ENCODE assay signal across 14 cellular contexts in the genomic region with DNA sequence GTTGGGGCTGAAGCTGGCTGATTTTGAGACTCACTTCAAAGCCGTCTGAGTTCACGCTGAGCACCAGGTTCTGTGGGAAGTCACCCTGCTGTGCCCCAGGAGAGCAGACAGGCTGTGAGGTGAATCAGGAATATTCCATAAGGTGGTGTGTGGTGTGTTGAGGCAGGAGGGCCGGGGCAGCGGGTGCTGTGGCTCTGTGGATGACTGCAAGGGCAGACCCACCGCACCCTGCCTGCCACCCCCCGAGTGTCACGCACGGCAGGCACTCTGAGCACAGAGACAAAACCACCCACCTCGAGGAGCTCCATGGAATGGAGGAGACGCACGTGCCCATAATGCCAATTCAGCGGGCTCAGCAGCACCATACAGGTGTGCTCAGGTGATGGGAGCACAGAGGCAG.
DNase-seq lines count a peak whose midpoint lies in the region; FAIRE-seq and TF ChIP-seq lines count a peak whose summit lies in the region.
"Had no signal": no experiment of that assay in that cellular context is flagged by ENCODE, and none has a peak within 500 bp of the region (broad histone marks: within the 10 kb centered on the region; RNA-seq: fewer than 3 reads in every experiment).

No MANE protein-coding gene starts in this region.

- peak overlapping the region in 1 of 2 experiments; percentile 55 for H3K14ac ChIP-seq in mesenchymal stem cell (ENCODE audit: low read length in 2 of 2)

- H3K27ac Mint-ChIP-seq in osteocyte (ENCODE audit: unreplicated experiment) = peak overlapping the region; percentile 55
- H3K27ac Mint-ChIP-seq: CD4-positive, CD25-positive, alpha-beta regulatory T cell had no signal

- no peak overlapping the region for H2BK5ac ChIP-seq in mesenchymal stem cell (ENCODE audit: low read depth, low read length, poor library complexity, severe bottlenecking)

- POLR2A ChIA-PET in HEK293 (lab: Yijun Ruan, JAX) = no interaction called here

- no peak overlapping the region for H3K4ac ChIP-seq in mesenchymal stem cell (ENCODE audit: low read depth in 1 of 2, low read length in 2 of 2)

- H3K4me3 ChIP-seq in HEK293 (ENCODE audit: low read depth, low read length) = no peak overlapping the region
- H3K4me3 ChIP-seq in bronchial epithelial cell (ENCODE audit: low read depth, low read length) = no peak overlapping the region
- H3K4me3 ChIP-seq in mesenchymal stem cell (ENCODE audit: insufficient read depth in 1 of 2, low read depth in 1 of 2, low read length in 2 of 2) = no peak overlapping the region
- H3K4me3 ChIP-seq: BLaER1 treated with 17β-estradiol and CSF1 and Interleukin-3, amounts not matched to agents 10 nM and 100 nM had no signal

- no peak overlapping the region for H3K23ac ChIP-seq in mesenchymal stem cell (ENCODE audit: low read length in 2 of 2)

- 93% methylated on average over 12 of the region's 12 CpGs for WGBS in mesenchymal stem cell

- no peak overlapping the region for H3K4me3 Mint-ChIP-seq in osteocyte (ENCODE audit: unreplicated experiment)
- H3K4me3 Mint-ChIP-seq: CD4-positive, CD25-positive, alpha-beta regulatory T cell had no signal

- no peak overlapping the region for H3K18ac ChIP-seq in mesenchymal stem cell (ENCODE audit: low read depth in 1 of 2, low read length in 2 of 2)

- no peak overlapping the region for H2AFZ ChIP-seq in mesenchymal stem cell (ENCODE audit: low read depth, low read length)

- peaks cover 4% of the 10 kb centered on the region for H3K9me3 Mint-ChIP-seq in osteocyte (ENCODE audit: unreplicated experiment)

- no peak overlapping the region for H2BK120ac ChIP-seq in mesenchymal stem cell (ENCODE audit: low read depth, low read length)

- no peak overlapping the region for H3K4me2 ChIP-seq in mesenchymal stem cell (ENCODE audit: low read length, poor library complexity, severe bottlenecking)
- H3K4me2 ChIP-seq: BLaER1 treated with 17β-estradiol and CSF1 and Interleukin-3, amounts not matched to agents 10 nM and 100 nM had no signal

- H3K79me1 ChIP-seq in mesenchymal stem cell (replicated peaks; ENCODE audit: low read length, poor library complexity, severe bottlenecking) = peaks cover 16% of the 10 kb centered on the region

- no peak overlapping the region for H4K8ac ChIP-seq in mesenchymal stem cell (ENCODE audit: low read length)

- H2AK5ac ChIP-seq in mesenchymal stem cell (ENCODE audit: low read length, severe bottlenecking) = peak overlapping the region; percentile 35

- H3K27me3 ChIP-seq in bronchial epithelial cell (ENCODE audit: control insufficient read depth, insufficient read depth, low read length) (no peaks in the 10 kb centered on the region), mesenchymal stem cell (ENCODE audit: control insufficient read depth in 1 of 2, insufficient read depth in 1 of 2, low read length in 2 of 2) (peaks cover 0 to 44% of the 10 kb centered on the region in 2 experiments)
- H3K27me3 ChIP-seq: BLaER1 treated with 17β-estradiol and CSF1 and Interleukin-3, amounts not matched to agents 10 nM and 100 nM had no signal

- CTCF ChIA-PET in HEK293 (lab: Yijun Ruan, JAX) = interaction anchor here (0.7 to 0.8 kb wide), 3 partner anchors 33 to 158 kb away, joined by 3 read pairs; no protein-coding TSS in a partner anchor

- H3K4me1 ChIP-seq in HEK293 (ENCODE audit: control insufficient read depth, insufficient read depth, low read length) (no peaks in the 10 kb centered on the region), mesenchymal stem cell (ENCODE audit: control insufficient read depth, insufficient read depth, low read depth, low read length) (peaks cover 35% of the 10 kb centered on the region)
- H3K4me1 ChIP-seq: BLaER1 treated with 17β-estradiol and CSF1 and Interleukin-3, amounts not matched to agents 10 nM and 100 nM had no signal

- H3K9me3 ChIP-seq in HEK293 (ENCODE audit: control insufficient read depth, insufficient read depth, low read depth, low read length) (no peaks in the 10 kb centered on the region), mesenchymal stem cell (ENCODE audit: control insufficient read depth, low read length) (peaks cover 3% of the 10 kb centered on the region)

- H3K36me3 Mint-ChIP-seq in osteocyte (ENCODE audit: unreplicated experiment) = peaks cover 46% of the 10 kb centered on the region
- H3K36me3 Mint-ChIP-seq: CD4-positive, CD25-positive, alpha-beta regulatory T cell had no signal

- peak; percentile 58 for FAIRE-seq in bronchial epithelial cell (lab: Jason Lieb, UNC)
- FAIRE-seq: H54, HepG2, HTR-8/SVneo had no signal

- H3K27ac ChIP-seq in HEK293 (ENCODE audit: extremely low read depth, low read depth, low read length) (no peak overlapping the region), mesenchymal stem cell (ENCODE audit: low read length, poor library complexity, severe bottlenecking) (no peak overlapping the region)
- H3K27ac ChIP-seq: BLaER1 treated with 17β-estradiol and CSF1 and Interleukin-3, amounts not matched to agents 10 nM and 100 nM had no signal

- H2BK12ac ChIP-seq in mesenchymal stem cell (ENCODE audit: low read length in 2 of 2) = no peak overlapping the region

- no peak for DNase-seq in bronchial epithelial cell (ENCODE audit: low read depth)
- no peak for DNase-seq in mesenchymal stem cell
- no peak for DNase-seq in osteocyte (ENCODE audit: extremely low spot score, unreplicated experiment)
- DNase-seq in activated CD4-positive, alpha-beta T cell treated with anti-CD3 and anti-CD28 coated beads, Interleukin-2, amount 50 U/mL, for 4 hours = no peak
- no peak for DNase-seq in NCI-H748 (lab: John Stamatoyannopoulos, UW; ENCODE audit: unreplicated experiment)
- no peak for DNase-seq in activated CD4-positive, CD25-positive, alpha-beta regulatory T cell treated with anti-CD3 and anti-CD28 coated beads, Interleukin-2, amount 50 U/mL, for 72 hours
- DNase-seq: ACHN; CD4-positive, CD25-positive, alpha-beta regulatory T cell; DMS53 had no signal

- H3K9ac ChIP-seq in mesenchymal stem cell (ENCODE audit: low read length) = no peak overlapping the region
- H3K9ac ChIP-seq: BLaER1 treated with 17β-estradiol and CSF1 and Interleukin-3, amounts not matched to agents 10 nM and 100 nM had no signal

- H3K4me1 Mint-ChIP-seq in osteocyte (ENCODE audit: unreplicated experiment) = peaks cover 86% of the 10 kb centered on the region
- H3K4me1 Mint-ChIP-seq: CD4-positive, CD25-positive, alpha-beta regulatory T cell had no signal

- no peak overlapping the region for H2BK15ac ChIP-seq in mesenchymal stem cell (ENCODE audit: low read depth, poor library complexity, severe bottlenecking)

- H3K36me3 ChIP-seq in HEK293 (ENCODE audit: control insufficient read depth in 2 of 2, insufficient read depth in 1 of 2, low read length in 2 of 2) = no peaks in the 10 kb centered on the region
- H3K36me3 ChIP-seq in bronchial epithelial cell (ENCODE audit: control insufficient read depth, insufficient read depth, low read length) = no peaks in the 10 kb centered on the region
- H3K36me3 ChIP-seq in mesenchymal stem cell (ENCODE audit: control insufficient read depth in 1 of 2, insufficient read depth in 2 of 2, low read depth in 1 of 2, low read length in 2 of 2) = peaks cover 0 to 16% of the 10 kb centered on the region in 2 experiments
- H3K36me3 ChIP-seq: BLaER1 treated with 17β-estradiol and CSF1 and Interleukin-3, amounts not matched to agents 10 nM and 100 nM had no signal

- no peak overlapping the region for H4K91ac ChIP-seq in mesenchymal stem cell (ENCODE audit: low read length)

- no peaks in the 10 kb centered on the region for H3K27me3 Mint-ChIP-seq in osteocyte (ENCODE audit: unreplicated experiment)

- TF ChIP-seq CTCF in HEK293 (tag by site-specific recombination; IDR thresholded peaks at IDR 0.05) (no peak), bronchial epithelial cell (IDR thresholded peaks at IDR 0.05; ENCODE audit: insufficient read depth, low read length, severe bottlenecking) (no peak), osteocyte (IDR thresholded peaks at IDR 0.05) (no peak)

TF ChIP-seq in HEK293, 187 proteins besides CTCF, POLR2A, EP300 and RAD21:
- TF ChIP-seq ZNF529 (tag by site-specific recombination; IDR thresholded peaks at IDR 0.05; ENCODE audit: insufficient replicate concordance) (no peak), ZIC2 (tag by site-specific recombination; IDR thresholded peaks at IDR 0.05) (peak; percentile 56; the same call in 1 of the 2 replicates), ZNF585B (tag by site-specific recombination; IDR thresholded peaks at IDR 0.05) (no peak), ZNF416 (tag by site-specific recombination; IDR thresholded peaks at IDR 0.05) (no peak)
- TF ChIP-seq, protein P1, sequence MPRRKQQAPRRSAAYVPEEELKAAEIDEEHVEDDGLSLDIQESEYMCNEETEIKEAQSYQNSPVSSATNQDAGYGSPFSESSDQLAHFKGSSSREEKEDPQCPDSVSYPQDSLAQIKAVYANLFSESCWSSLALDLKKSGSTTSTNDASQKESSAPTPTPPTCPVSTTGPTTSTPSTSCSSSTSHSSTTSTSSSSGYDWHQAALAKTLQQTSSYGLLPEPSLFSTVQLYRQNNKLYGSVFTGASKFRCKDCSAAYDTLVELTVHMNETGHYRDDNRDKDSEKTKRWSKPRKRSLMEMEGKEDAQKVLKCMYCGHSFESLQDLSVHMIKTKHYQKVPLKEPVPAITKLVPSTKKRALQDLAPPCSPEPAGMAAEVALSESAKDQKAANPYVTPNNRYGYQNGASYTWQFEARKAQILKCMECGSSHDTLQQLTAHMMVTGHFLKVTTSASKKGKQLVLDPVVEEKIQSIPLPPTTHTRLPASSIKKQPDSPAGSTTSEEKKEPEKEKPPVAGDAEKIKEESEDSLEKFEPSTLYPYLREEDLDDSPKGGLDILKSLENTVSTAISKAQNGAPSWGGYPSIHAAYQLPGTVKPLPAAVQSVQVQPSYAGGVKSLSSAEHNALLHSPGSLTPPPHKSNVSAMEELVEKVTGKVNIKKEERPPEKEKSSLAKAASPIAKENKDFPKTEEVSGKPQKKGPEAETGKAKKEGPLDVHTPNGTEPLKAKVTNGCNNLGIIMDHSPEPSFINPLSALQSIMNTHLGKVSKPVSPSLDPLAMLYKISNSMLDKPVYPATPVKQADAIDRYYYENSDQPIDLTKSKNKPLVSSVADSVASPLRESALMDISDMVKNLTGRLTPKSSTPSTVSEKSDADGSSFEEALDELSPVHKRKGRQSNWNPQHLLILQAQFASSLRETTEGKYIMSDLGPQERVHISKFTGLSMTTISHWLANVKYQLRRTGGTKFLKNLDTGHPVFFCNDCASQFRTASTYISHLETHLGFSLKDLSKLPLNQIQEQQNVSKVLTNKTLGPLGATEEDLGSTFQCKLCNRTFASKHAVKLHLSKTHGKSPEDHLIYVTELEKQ (tag by site-specific recombination; IDR thresholded peaks at IDR 0.05; ENCODE audit: borderline replicate concordance) = no peak
